8 cellular contexts compared by ENCODE assay signal in genomic region chr11:94493443-94494199, GRCh38. TPM values are rescaled to one million over a fixed set of nuclear protein-coding genes. Genes with fewer than 3 reads are reported as not detected.
DNase-seq lines count a peak whose midpoint lies in the region; ATAC-seq and TF ChIP-seq lines count a peak whose summit lies in the region.

ANKRD49 (plus strand) TSS chr11:94493984; CDS start chr11:94496694, 2,710 bp downstream.
MRE11 (minus strand) TSS chr11:94493844; CDS start chr11:94492801, 1,043 bp downstream.

- peak within 1 kb of the TSS; percentile 50 for H3K27ac ChIP-seq in epithelial cell of prostate

- ATAC-seq in GM21529 (IDR thresholded peaks at IDR 0.05; ENCODE audit: unreplicated experiment) (peak; percentile 99), mucosa of descending colon (peak; percentile 100)

- peaks cover 6% of the 10 kb centered on the region for H3K36me3 ChIP-seq in mucosa of descending colon (ENCODE audit: low read depth)

- H3K4me3 ChIP-seq in mucosa of descending colon: peak within 1 kb of the TSS; percentile 37

- H3K4me1 ChIP-seq in mucosa of descending colon (ENCODE audit: low read depth): peaks cover 13% of the 10 kb centered on the region

- peaks cover 7% of the 10 kb centered on the region for H3K36me3 Mint-ChIP-seq in IgD-negative memory B cell

- no peaks in the 10 kb centered on the region for H3K9me3 Mint-ChIP-seq in IgD-negative memory B cell

- no peaks in the 10 kb centered on the region for H3K27me3 Mint-ChIP-seq in IgD-negative memory B cell

- H3K4me1 Mint-ChIP-seq in IgD-negative memory B cell: peaks cover 12 to 25% (median 20%) of the 10 kb centered on the region in 3 donors

- DNase-seq in DMS 273 (lab: John Stamatoyannopoulos, UW; ENCODE audit: unreplicated experiment) (peak; percentile 98), OCI-M2 (lab: John Stamatoyannopoulos, UW; ENCODE audit: unreplicated experiment) (peak; percentile 75), activated T-cell treated with anti-CD3 and anti-CD28 coated beads for 4 hours (peak; percentile 94), epithelial cell of prostate (ENCODE audit: low read depth, low spot score) (peak; percentile 94), mucosa of descending colon (peak; percentile 98 to 99 (median 98))
- DNase-seq in stimulated activated CD8-positive, alpha-beta memory T cell treated with anti-CD3 and anti-CD28 coated beads, Interleukin-4, amount 100 ng/mL, for 24 hours (ENCODE audit: low read depth): peak; percentile 93

- H3K4me3 Mint-ChIP-seq in IgD-negative memory B cell: peak within 1 kb of the TSS; percentile 86 to 96 (median 94)

- no peaks in the 10 kb centered on the region for H3K9me3 ChIP-seq in mucosa of descending colon

- no peak for TF ChIP-seq CTCF in mucosa of descending colon (IDR thresholded peaks at IDR 0.05)

- H3K27ac Mint-ChIP-seq in IgD-negative memory B cell: peak within 1 kb of the TSS; percentile 36 to 98 (median 97)

- intact Hi-C loops in mucosa of descending colon (cut with DNase I, micrococcal nuclease): no loop called here

RNA-seq across cellular contexts. Expression of gene ANKRD49, which starts in this region (rescaled TPM):
- 32.8 TPM for polyA plus RNA-seq in IgD-negative memory B cell
- 10 to 100 TPM; 15.1 to 17.9 (median 16.3) TPM for total RNA-seq in mucosa of descending colon

RNA-seq across cellular contexts. Expression of gene MRE11, which starts in this region (rescaled TPM):
- polyA plus RNA-seq in IgD-negative memory B cell: 15.5 TPM
- total RNA-seq in mucosa of descending colon: 10 to 100 TPM; 15.3 to 18.0 (median 16.9) TPM

Comparison
In these comparisons a context has a peak if more than half of its experiments do, and no peak if none do; other contexts are left out.
1. Peak in every context shown above with its lines: DNase-seq, ATAC-seq, H3K4me3 ChIP-seq and H3K27ac ChIP-seq.